ENCODE assay signal across 18 cellular contexts in the genomic region with DNA sequence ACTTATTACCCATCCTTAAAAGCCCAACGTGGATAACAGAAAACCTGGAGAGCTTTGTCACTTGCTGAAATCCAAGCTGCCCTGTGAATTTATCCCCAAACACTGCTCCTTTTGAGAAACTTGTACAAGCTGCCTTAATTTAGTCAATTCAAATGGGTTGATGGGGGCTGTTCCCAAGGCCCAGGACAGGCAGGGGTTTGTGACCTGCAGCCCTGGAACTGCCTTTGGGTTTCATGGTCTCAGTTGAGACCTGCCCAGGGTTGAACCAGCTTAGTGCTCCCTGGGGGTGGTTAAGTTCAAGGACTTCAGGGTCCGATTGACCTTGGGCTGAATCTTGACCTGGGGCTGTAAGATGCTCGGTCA.
DNase-seq lines count a peak whose midpoint lies in the region; ATAC-seq and TF ChIP-seq lines count a peak whose summit lies in the region.
"Had no signal": no experiment of that assay in that cellular context is flagged by ENCODE, and none has a peak within 500 bp of the region (broad histone marks: within the 10 kb centered on the region; RNA-seq: fewer than 3 reads in every experiment).

No MANE protein-coding gene starts in this region.

- H2BK15ac ChIP-seq in H9 (ENCODE audit: low read depth, low read length), result no peak overlapping the region

- H2AFZ ChIP-seq in H9 (ENCODE audit: low read length), result no peak overlapping the region

- no CpG with 5 or more reads among the region's 3 CpGs for WGBS in H9 (ENCODE audit: extremely low coverage, insufficient read length, low lambda C conversion rate)

- H3K9ac ChIP-seq in H9 (ENCODE audit: extremely low read depth, insufficient read length, low read length), result no peak overlapping the region

- no peak overlapping the region for H2BK120ac ChIP-seq in H9 (ENCODE audit: low read depth, low read length, poor library complexity, severe bottlenecking)

- no peak overlapping the region for H3K4ac ChIP-seq in H9 (ENCODE audit: low read depth, low read length)

- H3K23me2 ChIP-seq in H9 (ENCODE audit: insufficient read length, low read depth, low read length, poor library complexity, severe bottlenecking), result no peaks in the 10 kb centered on the region

- no peak overlapping the region for H3T11ph ChIP-seq in H9 (ENCODE audit: low read length)

- intact Hi-C loops in Calu3 (cut with micrococcal nuclease; ENCODE audit: unreplicated experiment), result loop anchor here (1.0 to 2.0 kb wide), 2 partner anchors 114 to 158 kb away; no protein-coding TSS in a partner anchor
- intact Hi-C loops in activated B cell treated with CpG ODN at 0.5 μM for 24 hours (cut with micrococcal nuclease), result no loop called here

- no peak overlapping the region for H2BK12ac ChIP-seq in H9 (ENCODE audit: insufficient read length, low read depth, low read length)

- no peaks in the 10 kb centered on the region for H3K9me3 ChIP-seq in H9 (ENCODE audit: control insufficient read depth, low read depth, low read length)
- H3K9me3 ChIP-seq: BE2C had no signal

- no peaks in the 10 kb centered on the region for H3K79me2 ChIP-seq in H9 (ENCODE audit: insufficient read depth, low read length)

- CTCF ChIA-PET in Calu3 (lab: Charles Lee) (interaction anchor here (0.6 to 1.4 kb wide), 6 partner anchors 11 to 180 kb away, joined by 3 to 6 read pairs (median 5); no protein-coding TSS in a partner anchor), activated B cell treated with CpG ODN at 0.5 μM for 24 hours (lab: Charles Lee) (interaction anchor here (8.6 kb wide), 1 partner anchor 170 kb away, joined by 159 read pairs; no protein-coding TSS in a partner anchor)

- no peaks in the 10 kb centered on the region for H3K9me3 Mint-ChIP-seq in Calu3 (ENCODE audit: low read depth, unreplicated experiment)
- H3K9me3 Mint-ChIP-seq in activated B cell treated with CpG ODN at 0.5 μM for 24 hours, result no peaks in the 10 kb centered on the region
- H3K9me3 Mint-ChIP-seq in H9, result no peaks in the 10 kb centered on the region
- H3K9me3 Mint-ChIP-seq: activated naive CD8-positive, alpha-beta T cell treated with anti-CD3 and anti-CD28 coated beads, Interleukin-2, amount 10 ng/mL, durations not matched to agents 7 days and 5 days; activated T-cell treated with anti-CD3 and anti-CD28 coated beads, Interleukin-2, amount 50 U/mL, for 4 hours; central memory CD8-positive, alpha-beta T cell had no signal

- H3K27ac Mint-ChIP-seq in Calu3 (ENCODE audit: unreplicated experiment), result peak overlapping the region; percentile 88
- H3K27ac Mint-ChIP-seq in activated B cell treated with CpG ODN at 0.5 μM for 24 hours, result peak overlapping the region; percentile 46
- no peak overlapping the region for H3K27ac Mint-ChIP-seq in H9
- H3K27ac Mint-ChIP-seq: activated CD4-positive, alpha-beta T cell treated with anti-CD3 and anti-CD28 coated beads for 36 hours; activated naive CD8-positive, alpha-beta T cell treated with anti-CD3 and anti-CD28 coated beads, Interleukin-2, amount 10 ng/mL, durations not matched to agents 7 days and 5 days had no signal

- H3K23ac ChIP-seq in H9 (ENCODE audit: insufficient read length, low read depth, low read length), result no peak overlapping the region

- H3K56ac ChIP-seq in H9 (ENCODE audit: insufficient read length, low read depth, low read length), result no peak overlapping the region

- H3K27ac ChIP-seq in layer of hippocampus (ENCODE audit: low read depth, low read length), result peak overlapping the region; percentile 98
- peak overlapping the region; percentile 96 for H3K27ac ChIP-seq in substantia nigra (ENCODE audit: low read depth, low read length, poor library complexity, severe bottlenecking)
- no peak overlapping the region for H3K27ac ChIP-seq in H9 (ENCODE audit: insufficient read length, low read depth, low read length)
- H3K27ac ChIP-seq: foreskin keratinocyte had no signal

- H4K91ac ChIP-seq in H9 (ENCODE audit: insufficient read length, low read depth, low read length), result no peak overlapping the region

- no peak overlapping the region for H3K14ac ChIP-seq in H9 (ENCODE audit: insufficient read depth, low read length)

- H3K4me1 Mint-ChIP-seq in Calu3 (ENCODE audit: low read depth, unreplicated experiment) (peaks cover 95% of the 10 kb centered on the region), activated B cell treated with CpG ODN at 0.5 μM for 24 hours (peaks cover 85% of the 10 kb centered on the region), H9 (peaks cover 29 to 48% of the 10 kb centered on the region in 2 experiments)

- H3K4me3 Mint-ChIP-seq in Calu3 (ENCODE audit: low read depth, unreplicated experiment) (peak overlapping the region; percentile 63), activated B cell treated with CpG ODN at 0.5 μM for 24 hours (no peak overlapping the region), H9 (no peak overlapping the region)
- H3K4me3 Mint-ChIP-seq: activated CD4-positive, alpha-beta T cell treated with anti-CD3 and anti-CD28 coated beads for 36 hours; activated naive CD8-positive, alpha-beta T cell treated with anti-CD3 and anti-CD28 coated beads, Interleukin-2, amount 10 ng/mL, durations not matched to agents 7 days and 5 days; activated T-cell treated with anti-CD3 and anti-CD28 coated beads, Interleukin-2, amount 50 U/mL, for 4 hours; central memory CD8-positive, alpha-beta T cell had no signal

- TSS peak; percentile 98 for BruUV-seq in Calu3 (replicated peaks; lab: Mats Ljungman, UMichigan)

- no peak for TF ChIP-seq CTCF in Calu3 (IDR thresholded peaks at IDR 0.05; ENCODE audit: unreplicated experiment)
- no peak for TF ChIP-seq CTCF in activated B cell treated with CpG ODN at 0.5 μM for 24 hours (IDR thresholded peaks at IDR 0.05)
- no peak for TF ChIP-seq CTCF in H9 (conservative IDR thresholded peaks at IDR 0.05)

- no peaks in the 10 kb centered on the region for H3K79me1 ChIP-seq in H9 (ENCODE audit: insufficient read depth, low read depth, low read length, poor library complexity, severe bottlenecking)

- no peak overlapping the region for H4K8ac ChIP-seq in H9 (replicated peaks; ENCODE audit: insufficient read length, low read depth, low read length)

- no peaks in the 10 kb centered on the region for H3K27me3 ChIP-seq in layer of hippocampus (ENCODE audit: control insufficient read depth, insufficient read depth, low read length)
- no peaks in the 10 kb centered on the region for H3K27me3 ChIP-seq in H9 (ENCODE audit: insufficient read depth, low read length)
- H3K27me3 ChIP-seq: BE2C, foreskin keratinocyte had no signal

- ATAC-seq in activated B cell treated with CpG ODN at 0.5 μM for 24 hours (ENCODE audit: low read depth), result no peak
- ATAC-seq: activated CD4-positive, alpha-beta T cell treated with anti-CD3 and anti-CD28 coated beads for 36 hours; activated T-cell treated with anti-CD3 and anti-CD28 coated beads, Interleukin-2, amount 50 U/mL, for 4 hours; stimulated activated naive CD8-positive, alpha-beta T cell treated with anti-CD3 and anti-CD28 coated beads, Interleukin-15, Interleukin-2, amounts not matched to agents 100 U/mL and 50 U/mL, for 24 hours had no signal

- DNase-seq in Calu3 (peak; percentile 30), activated B cell treated with CpG ODN at 0.5 μM for 24 hours (no peak), substantia nigra (lab: John Stamatoyannopoulos, UW) (peak in 3 of 49 donors; percentile 33 to 56 (median 48)), HPDE6-E6E7 (ENCODE audit: extremely low spot score) (no peak), H9 (no peak), NCI-H128 (lab: John Stamatoyannopoulos, UW; ENCODE audit: unreplicated experiment) (no peak)
- DNase-seq: activated CD4-positive, alpha-beta T cell treated with anti-CD3 and anti-CD28 coated beads for 36 hours; activated naive CD8-positive, alpha-beta T cell treated with anti-CD3 and anti-CD28 coated beads, Interleukin-2, amount 10 ng/mL, durations not matched to agents 7 days and 5 days; activated T-cell treated with anti-CD3 and anti-CD28 coated beads, Interleukin-2, amount 50 U/mL, for 4 hours; BE2C; HCEC 1CT; NCI-H1694; NCI-H510A; stimulated activated naive CD8-positive, alpha-beta T cell treated with anti-CD3 and anti-CD28 coated beads, Interleukin-15, Interleukin-2, amounts not matched to agents 100 U/mL and 50 U/mL, for 24 hours; T1000 had no signal

- H3K18ac ChIP-seq in H9 (ENCODE audit: insufficient read length, low read depth, low read length), result no peak overlapping the region

- H3K4me2 ChIP-seq in H9 (ENCODE audit: insufficient read depth, insufficient read length, low read length), result no peak overlapping the region

- H3K4me1 ChIP-seq in H9 (ENCODE audit: insufficient read depth, low read length), result peaks cover 2% of the 10 kb centered on the region
- H3K4me1 ChIP-seq: BE2C, foreskin keratinocyte had no signal

- peaks cover 3% of the 10 kb centered on the region for H4K20me1 ChIP-seq in H9 (ENCODE audit: control insufficient read depth, insufficient read depth, insufficient read length)

- POLR2A ChIA-PET in activated B cell treated with CpG ODN at 0.5 μM for 24 hours (lab: Charles Lee), result interaction anchor here (0.5 kb wide), 1 partner anchor 248 kb away, joined by 5 read pairs; no protein-coding TSS in a partner anchor

- H4K5ac ChIP-seq in H9 (ENCODE audit: insufficient read length, low read depth, low read length), result no peak overlapping the region

- H3K36me3 Mint-ChIP-seq in Calu3 (ENCODE audit: insufficient read depth, unreplicated experiment) (peaks cover 17% of the 10 kb centered on the region), activated B cell treated with CpG ODN at 0.5 μM for 24 hours (ENCODE audit: low read depth) (no peaks in the 10 kb centered on the region), H9 (ENCODE audit: insufficient read depth in 1 of 3, low read depth in 3 of 3) (no peaks in the 10 kb centered on the region)
- H3K36me3 Mint-ChIP-seq: activated naive CD8-positive, alpha-beta T cell treated with anti-CD3 and anti-CD28 coated beads, Interleukin-2, amount 10 ng/mL, durations not matched to agents 7 days and 5 days had no signal

- H2BK5ac ChIP-seq in H9 (ENCODE audit: insufficient read length, low read length), result no peak overlapping the region

- H2AK5ac ChIP-seq in H9 (ENCODE audit: insufficient read length, low read length), result no peak overlapping the region

- H3K27me3 Mint-ChIP-seq in Calu3 (ENCODE audit: unreplicated experiment) (no peaks in the 10 kb centered on the region), activated B cell treated with CpG ODN at 0.5 μM for 24 hours (no peaks in the 10 kb centered on the region), H9 (ENCODE audit: low read depth) (no peaks in the 10 kb centered on the region)
- H3K27me3 Mint-ChIP-seq: activated CD4-positive, alpha-beta T cell treated with anti-CD3 and anti-CD28 coated beads for 36 hours; activated naive CD8-positive, alpha-beta T cell treated with anti-CD3 and anti-CD28 coated beads, Interleukin-2, amount 10 ng/mL, durations not matched to agents 7 days and 5 days; central memory CD8-positive, alpha-beta T cell had no signal

- no peak overlapping the region for H2BK20ac ChIP-seq in H9 (ENCODE audit: low read depth, low read length, poor library complexity, severe bottlenecking)

Comparison
In these comparisons a context has a peak if more than half of its experiments do, and no peak if none do; other contexts are left out.
1. H3K27ac Mint-ChIP-seq: peak in Calu3 (single experiment) and activated B cell treated with CpG ODN at 0.5 μM for 24 hours (single experiment); none in H9 (0 of 3).